8 cellular contexts compared by ENCODE assay signal in genomic region chr3:107240183-107241091, GRCh38.
DNase-seq lines count a peak whose midpoint lies in the region; ATAC-seq, FAIRE-seq and TF ChIP-seq lines count a peak whose summit lies in the region.

No MANE protein-coding gene starts in this region.

- FAIRE-seq in RCC 7860 (lab: Jason Lieb, UNC), result no peak

- H3K27me3 ChIP-seq in Caco-2 (replicated peaks; ENCODE audit: control insufficient read depth, insufficient read depth, low read length), result no peaks in the 10 kb centered on the region; the same call in 1 of the 2 replicates
- no peaks in the 10 kb centered on the region for H3K27me3 ChIP-seq in HL-60 (ENCODE audit: insufficient read depth, poor library complexity, severe bottlenecking)

- intact Hi-C loops in Caco-2 (cut with micrococcal nuclease; ENCODE audit: unreplicated experiment), result loop anchor here (2.0 kb wide), 1 partner anchor 24 kb away; no protein-coding TSS in a partner anchor

- H3K27ac ChIP-seq in HL-60 (replicated peaks), result no peak overlapping the region

- peak overlapping the region; percentile 70 for H3K4me3 Mint-ChIP-seq in Caco-2 (ENCODE audit: unreplicated experiment)
- peak overlapping the region; percentile 89 for H3K4me3 Mint-ChIP-seq in natural killer cell treated with Interleukin-12 subunit alpha and Interleukin-12 subunit beta and Interleukin-15 and Interleukin-18, amount 100 ng/mL, for 72 hours

- peaks cover 5% of the 10 kb centered on the region for H3K4me1 Mint-ChIP-seq in Caco-2 (ENCODE audit: low read depth, unreplicated experiment)
- peaks cover 16% of the 10 kb centered on the region in 2 donors for H3K4me1 Mint-ChIP-seq in natural killer cell treated with Interleukin-12 subunit alpha and Interleukin-12 subunit beta and Interleukin-15 and Interleukin-18, amount 100 ng/mL, for 72 hours (ENCODE audit: low read depth in 2 of 2)

- peak; percentile 95 to 96 for ATAC-seq in natural killer cell treated with Interleukin-12 subunit alpha and Interleukin-12 subunit beta and Interleukin-15 and Interleukin-18, amount 100 ng/mL, for 72 hours

- POLR2A ChIA-PET in Caco-2 (lab: Charles Lee), result no interaction called here

- no peaks in the 10 kb centered on the region for H3K9me3 ChIP-seq in Caco-2

- H3K27me3 Mint-ChIP-seq in Caco-2 (ENCODE audit: insufficient read depth, unreplicated experiment), result peaks cover 18% of the 10 kb centered on the region
- peaks cover 15 to 25% of the 10 kb centered on the region in 2 donors for H3K27me3 Mint-ChIP-seq in natural killer cell treated with Interleukin-12 subunit alpha and Interleukin-12 subunit beta and Interleukin-15 and Interleukin-18, amount 100 ng/mL, for 72 hours

- BruUV-seq in Caco-2 (replicated peaks; lab: Mats Ljungman, UMichigan), result no TSS peak

- H3K9me3 Mint-ChIP-seq in Caco-2 (ENCODE audit: unreplicated experiment), result no peaks in the 10 kb centered on the region
- H3K9me3 Mint-ChIP-seq in natural killer cell treated with Interleukin-12 subunit alpha and Interleukin-12 subunit beta and Interleukin-15 and Interleukin-18, amount 100 ng/mL, for 72 hours, result no peaks in the 10 kb centered on the region

- no peaks in the 10 kb centered on the region for H3K36me3 Mint-ChIP-seq in Caco-2 (ENCODE audit: insufficient read depth, unreplicated experiment)
- no peaks in the 10 kb centered on the region for H3K36me3 Mint-ChIP-seq in natural killer cell treated with Interleukin-12 subunit alpha and Interleukin-12 subunit beta and Interleukin-15 and Interleukin-18, amount 100 ng/mL, for 72 hours

- DNase-seq in Caco-2 (peak in 1 of 2 experiments; percentile 60), GM20000 (ENCODE audit: low spot score) (peak; percentile 84), HL-60 (ENCODE audit: low read depth in 1 of 2, low spot score in 1 of 2) (peak; percentile 37 to 62), RCC 7860 (ENCODE audit: low spot score) (peak; percentile 60), fibroblast of pulmonary artery (ENCODE audit: low read depth) (peak; percentile 84)
- DNase-seq in activated T-helper 1 cell treated with anti-CD3 and anti-CD28 coated beads, Interleukin-2, amount 50 U/mL, for 16 hours (ENCODE audit: low read depth in 1 of 2, low spot score in 1 of 2), result peak; percentile 48 to 58
- peak; percentile 75 for DNase-seq in natural killer cell treated with Interleukin-12 subunit alpha and Interleukin-12 subunit beta and Interleukin-15 and Interleukin-18, amount 100 ng/mL, for 72 hours (ENCODE audit: low spot score)
- peak; percentile 61 for DNase-seq in stimulated activated naive CD4-positive, alpha-beta T cell treated with Interleukin-2 at 50 U/mL for 16 hours (lab: John Stamatoyannopoulos, UW)

- CTCF ChIA-PET in Caco-2 (lab: Charles Lee), result no interaction called here

- H3K4me3 ChIP-seq in Caco-2 (ENCODE audit: low read depth, low read length), result peak overlapping the region; percentile 44
- H3K4me3 ChIP-seq in HL-60 (replicated peaks; ENCODE audit: insufficient read depth, low read length), result peak overlapping the region; percentile 86
- H3K4me3 ChIP-seq in fibroblast of pulmonary artery (replicated peaks; ENCODE audit: low read depth, low read length), result peak overlapping the region; percentile 89

- H3K36me3 ChIP-seq in Caco-2 (ENCODE audit: control insufficient read depth, insufficient read depth, low read length), result no peaks in the 10 kb centered on the region

- TF ChIP-seq CTCF in Caco-2 (IDR thresholded peaks at IDR 0.05; ENCODE audit: insufficient read depth in 1 of 2, low read depth in 1 of 2, low read length in 1 of 2, severe bottlenecking in 1 of 2, unreplicated experiment in 1 of 2) (no peak), GM20000 (IDR thresholded peaks at IDR 0.05; ENCODE audit: extremely low read depth, missing control alignments) (no peak), HL-60 (IDR thresholded peaks at IDR 0.05; ENCODE audit: insufficient read depth, low read length) (no peak), fibroblast of pulmonary artery (IDR thresholded peaks at IDR 0.05; ENCODE audit: low read length, missing control alignments) (no peak)

- 0 out of 2 replicates have a peak, but pooled peaks cover 5% of the 10 kb centered on the region for H3K4me1 ChIP-seq in Caco-2

- H3K27ac Mint-ChIP-seq in Caco-2 (ENCODE audit: unreplicated experiment), result no peak overlapping the region
- H3K27ac Mint-ChIP-seq in natural killer cell treated with Interleukin-12 subunit alpha and Interleukin-12 subunit beta and Interleukin-15 and Interleukin-18, amount 100 ng/mL, for 72 hours, result peak overlapping the region; percentile 17 to 23
